In the genomic region with DNA sequence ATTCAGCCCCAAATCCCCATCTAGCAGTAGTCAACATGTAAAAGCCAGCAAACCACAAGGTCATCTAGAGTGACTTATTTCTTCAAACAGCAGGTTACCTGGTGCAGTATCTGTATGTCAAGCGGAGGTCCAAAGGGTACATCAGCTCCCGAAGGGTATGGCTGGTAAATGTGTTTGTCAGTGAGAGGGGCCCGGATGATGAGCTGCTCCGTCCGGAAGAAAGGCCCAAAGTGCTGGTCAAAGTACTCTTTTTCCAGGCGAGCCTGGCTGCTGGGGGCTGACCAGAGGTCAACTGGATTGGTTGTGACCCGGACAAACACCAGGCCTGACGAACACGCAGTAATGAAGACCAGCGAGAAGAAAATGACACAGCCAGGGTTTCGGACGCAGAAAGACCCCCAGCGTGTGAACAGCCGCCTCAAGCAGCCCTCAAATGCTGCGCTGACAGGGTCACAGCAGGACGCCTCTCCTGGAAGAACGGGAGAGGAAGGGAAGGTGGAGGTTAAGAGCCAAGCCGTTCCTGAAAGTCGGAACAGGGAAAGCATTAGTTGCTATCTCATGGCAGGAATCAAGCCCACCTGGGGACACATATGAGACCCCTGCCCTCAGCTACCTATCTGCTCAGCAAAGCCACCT, we compare ENCODE assay signal across 1 cellular context.
TF ChIP-seq lines count a peak whose summit lies in the region.

No MANE protein-coding gene starts in this region.

TF ChIP-seq in HepG2, 621 proteins besides CTCF, POLR2A, EP300 and RAD21 (continued from another document and continues in another):
- TF ChIP-seq, protein P1, sequence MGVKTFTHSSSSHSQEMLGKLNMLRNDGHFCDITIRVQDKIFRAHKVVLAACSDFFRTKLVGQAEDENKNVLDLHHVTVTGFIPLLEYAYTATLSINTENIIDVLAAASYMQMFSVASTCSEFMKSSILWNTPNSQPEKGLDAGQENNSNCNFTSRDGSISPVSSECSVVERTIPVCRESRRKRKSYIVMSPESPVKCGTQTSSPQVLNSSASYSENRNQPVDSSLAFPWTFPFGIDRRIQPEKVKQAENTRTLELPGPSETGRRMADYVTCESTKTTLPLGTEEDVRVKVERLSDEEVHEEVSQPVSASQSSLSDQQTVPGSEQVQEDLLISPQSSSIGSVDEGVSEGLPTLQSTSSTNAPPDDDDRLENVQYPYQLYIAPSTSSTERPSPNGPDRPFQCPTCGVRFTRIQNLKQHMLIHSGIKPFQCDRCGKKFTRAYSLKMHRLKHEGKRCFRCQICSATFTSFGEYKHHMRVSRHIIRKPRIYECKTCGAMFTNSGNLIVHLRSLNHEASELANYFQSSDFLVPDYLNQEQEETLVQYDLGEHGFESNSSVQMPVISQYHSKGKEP (CRISPR knock-in tag; IDR thresholded peaks at IDR 0.05) = no peak
- TF ChIP-seq, protein P2, sequence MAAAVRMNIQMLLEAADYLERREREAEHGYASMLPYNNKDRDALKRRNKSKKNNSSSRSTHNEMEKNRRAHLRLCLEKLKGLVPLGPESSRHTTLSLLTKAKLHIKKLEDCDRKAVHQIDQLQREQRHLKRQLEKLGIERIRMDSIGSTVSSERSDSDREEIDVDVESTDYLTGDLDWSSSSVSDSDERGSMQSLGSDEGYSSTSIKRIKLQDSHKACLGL (CRISPR knock-in tag; IDR thresholded peaks at IDR 0.05) = no peak
- TF ChIP-seq ZNF337 (CRISPR knock-in tag; IDR thresholded peaks at IDR 0.05; ENCODE audit: borderline replicate concordance, low read depth) = no peak; the same call in 1 of the 2 replicates
- peak; percentile 41; the same call in 1 of the 2 replicates for TF ChIP-seq TMF1 (CRISPR knock-in tag; IDR thresholded peaks at IDR 0.05; ENCODE audit: low read depth)
- no peak; the same call in 1 of the 2 replicates for TF ChIP-seq SIN3A (IDR thresholded peaks at IDR 0.05; ENCODE audit: borderline replicate concordance, low read depth, low read length)
- TF ChIP-seq NR3C1 (CRISPR knock-in tag; IDR thresholded peaks at IDR 0.05) = no peak
- no peak for TF ChIP-seq NBN (conservative IDR thresholded peaks at IDR 0.05)
- TF ChIP-seq, protein P3, sequence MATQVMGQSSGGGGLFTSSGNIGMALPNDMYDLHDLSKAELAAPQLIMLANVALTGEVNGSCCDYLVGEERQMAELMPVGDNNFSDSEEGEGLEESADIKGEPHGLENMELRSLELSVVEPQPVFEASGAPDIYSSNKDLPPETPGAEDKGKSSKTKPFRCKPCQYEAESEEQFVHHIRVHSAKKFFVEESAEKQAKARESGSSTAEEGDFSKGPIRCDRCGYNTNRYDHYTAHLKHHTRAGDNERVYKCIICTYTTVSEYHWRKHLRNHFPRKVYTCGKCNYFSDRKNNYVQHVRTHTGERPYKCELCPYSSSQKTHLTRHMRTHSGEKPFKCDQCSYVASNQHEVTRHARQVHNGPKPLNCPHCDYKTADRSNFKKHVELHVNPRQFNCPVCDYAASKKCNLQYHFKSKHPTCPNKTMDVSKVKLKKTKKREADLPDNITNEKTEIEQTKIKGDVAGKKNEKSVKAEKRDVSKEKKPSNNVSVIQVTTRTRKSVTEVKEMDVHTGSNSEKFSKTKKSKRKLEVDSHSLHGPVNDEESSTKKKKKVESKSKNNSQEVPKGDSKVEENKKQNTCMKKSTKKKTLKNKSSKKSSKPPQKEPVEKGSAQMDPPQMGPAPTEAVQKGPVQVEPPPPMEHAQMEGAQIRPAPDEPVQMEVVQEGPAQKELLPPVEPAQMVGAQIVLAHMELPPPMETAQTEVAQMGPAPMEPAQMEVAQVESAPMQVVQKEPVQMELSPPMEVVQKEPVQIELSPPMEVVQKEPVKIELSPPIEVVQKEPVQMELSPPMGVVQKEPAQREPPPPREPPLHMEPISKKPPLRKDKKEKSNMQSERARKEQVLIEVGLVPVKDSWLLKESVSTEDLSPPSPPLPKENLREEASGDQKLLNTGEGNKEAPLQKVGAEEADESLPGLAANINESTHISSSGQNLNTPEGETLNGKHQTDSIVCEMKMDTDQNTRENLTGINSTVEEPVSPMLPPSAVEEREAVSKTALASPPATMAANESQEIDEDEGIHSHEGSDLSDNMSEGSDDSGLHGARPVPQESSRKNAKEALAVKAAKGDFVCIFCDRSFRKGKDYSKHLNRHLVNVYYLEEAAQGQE (IDR thresholded peaks at IDR 0.05; ENCODE audit: borderline replicate concordance in 1 of 2, low read depth in 1 of 2, low read length in 2 of 2) = no peak
- peak; percentile 68; the same call in 1 of the 2 replicates for TF ChIP-seq REPIN1 (CRISPR knock-in tag; IDR thresholded peaks at IDR 0.05; ENCODE audit: borderline replicate concordance, low read depth)
- no peak for TF ChIP-seq ZFP36 (IDR thresholded peaks at IDR 0.05; ENCODE audit: borderline replicate concordance, low read depth, low read length, partially characterized antibody)
- peak; percentile 77 for TF ChIP-seq U2AF1 (optimal IDR thresholded peaks at IDR 0.05; ENCODE audit: low read depth, low read length)
- TF ChIP-seq ESRRA (CRISPR knock-in tag; IDR thresholded peaks at IDR 0.05; ENCODE audit: low read depth) = peak; percentile 99
- peak; percentile 92 for TF ChIP-seq KDM6A (CRISPR knock-in tag; IDR thresholded peaks at IDR 0.05; ENCODE audit: low read depth)
- peak; percentile 68 for TF ChIP-seq ELF1 (CRISPR knock-in tag; IDR thresholded peaks at IDR 0.05)
- TF ChIP-seq ZNF570 (CRISPR knock-in tag; IDR thresholded peaks at IDR 0.05; ENCODE audit: borderline replicate concordance) = no peak
- TF ChIP-seq ZNF879 (CRISPR knock-in tag; IDR thresholded peaks at IDR 0.05) = no peak
- TF ChIP-seq EED (CRISPR knock-in tag; IDR thresholded peaks at IDR 0.05) = no peak
- TF ChIP-seq GZF1 (CRISPR knock-in tag; IDR thresholded peaks at IDR 0.05) = no peak
- no peak for TF ChIP-seq EEA1 (CRISPR knock-in tag; IDR thresholded peaks at IDR 0.05; ENCODE audit: borderline replicate concordance)
- TF ChIP-seq, protein P4, sequence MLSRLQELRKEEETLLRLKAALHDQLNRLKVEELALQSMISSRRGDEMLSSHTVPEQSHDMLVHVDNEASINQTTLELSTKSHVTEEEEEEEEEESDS (CRISPR knock-in tag; IDR thresholded peaks at IDR 0.05; ENCODE audit: borderline replicate concordance) = no peak
- TF ChIP-seq ZSCAN9 (CRISPR knock-in tag; IDR thresholded peaks at IDR 0.05; ENCODE audit: borderline replicate concordance) = peak; percentile 86; the same call in 1 of the 2 replicates
- TF ChIP-seq ZNF484 (CRISPR knock-in tag; IDR thresholded peaks at IDR 0.05; ENCODE audit: borderline replicate concordance, low read depth) = no peak
- TF ChIP-seq TOE1 (CRISPR knock-in tag; IDR thresholded peaks at IDR 0.05) = no peak
- no peak for TF ChIP-seq SMAD1 (CRISPR knock-in tag; IDR thresholded peaks at IDR 0.05; ENCODE audit: borderline replicate concordance, low read depth)
- TF ChIP-seq ZNF138 (CRISPR knock-in tag; IDR thresholded peaks at IDR 0.05; ENCODE audit: low read depth) = no peak
- no peak for TF ChIP-seq ZNF780A (CRISPR knock-in tag; IDR thresholded peaks at IDR 0.05)
- TF ChIP-seq, protein P5, sequence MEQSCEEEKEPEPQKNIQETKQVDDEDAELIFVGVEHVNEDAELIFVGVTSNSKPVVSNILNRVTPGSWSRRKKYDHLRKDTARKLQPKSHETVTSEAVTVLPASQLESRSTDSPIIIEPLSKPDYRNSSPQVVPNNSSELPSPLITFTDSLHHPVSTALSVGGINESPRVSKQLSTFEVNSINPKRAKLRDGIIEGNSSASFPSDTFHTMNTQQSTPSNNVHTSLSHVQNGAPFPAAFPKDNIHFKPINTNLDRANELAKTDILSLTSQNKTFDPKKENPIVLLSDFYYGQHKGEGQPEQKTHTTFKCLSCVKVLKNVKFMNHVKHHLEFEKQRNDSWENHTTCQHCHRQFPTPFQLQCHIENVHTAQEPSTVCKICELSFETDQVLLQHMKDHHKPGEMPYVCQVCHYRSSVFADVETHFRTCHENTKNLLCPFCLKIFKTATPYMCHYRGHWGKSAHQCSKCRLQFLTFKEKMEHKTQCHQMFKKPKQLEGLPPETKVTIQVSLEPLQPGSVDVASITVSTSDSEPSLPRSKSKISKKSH (CRISPR knock-in tag; IDR thresholded peaks at IDR 0.05; ENCODE audit: borderline replicate concordance) = no peak
- 0 out of 2 replicates have a peak, but pooled peaks have one; percentile 52 for TF ChIP-seq DR1 (CRISPR knock-in tag; IDR thresholded peaks at IDR 0.05)
- peak; percentile 87 for TF ChIP-seq FOXA3 (CRISPR knock-in tag; IDR thresholded peaks at IDR 0.05)
- peak; percentile 81; the same call in 1 of the 2 replicates for TF ChIP-seq MIXL1 (CRISPR knock-in tag; IDR thresholded peaks at IDR 0.05)
- no peak for TF ChIP-seq ZNF790 (CRISPR knock-in tag; IDR thresholded peaks at IDR 0.05; ENCODE audit: borderline replicate concordance)
- TF ChIP-seq, protein P6, sequence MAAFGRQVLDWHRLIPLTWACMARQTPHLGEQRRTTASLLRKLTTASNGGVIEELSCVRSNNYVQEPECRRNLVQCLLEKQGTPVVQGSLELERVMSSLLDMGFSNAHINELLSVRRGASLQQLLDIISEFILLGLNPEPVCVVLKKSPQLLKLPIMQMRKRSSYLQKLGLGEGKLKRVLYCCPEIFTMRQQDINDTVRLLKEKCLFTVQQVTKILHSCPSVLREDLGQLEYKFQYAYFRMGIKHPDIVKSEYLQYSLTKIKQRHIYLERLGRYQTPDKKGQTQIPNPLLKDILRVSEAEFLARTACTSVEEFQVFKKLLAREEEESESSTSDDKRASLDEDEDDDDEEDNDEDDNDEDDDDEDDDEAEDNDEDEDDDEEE (CRISPR knock-in tag; IDR thresholded peaks at IDR 0.05) = no peak
- peak; percentile 99 for TF ChIP-seq ETV5 (CRISPR knock-in tag; IDR thresholded peaks at IDR 0.05; ENCODE audit: borderline replicate concordance)
- TF ChIP-seq CENPT (CRISPR knock-in tag; IDR thresholded peaks at IDR 0.05; ENCODE audit: low read depth) = no peak
- TF ChIP-seq PHF8 (CRISPR knock-in tag; IDR thresholded peaks at IDR 0.05) = peak; percentile 26; the same call in 1 of the 2 replicates
- TF ChIP-seq ZNF335 (CRISPR knock-in tag; IDR thresholded peaks at IDR 0.05) = 0 out of 2 replicates have a peak, but pooled peaks have one; percentile 12
- no peak; the same call in 1 of the 2 replicates for TF ChIP-seq ARHGAP35 (CRISPR knock-in tag; IDR thresholded peaks at IDR 0.05; ENCODE audit: borderline replicate concordance)
- TF ChIP-seq MZF1 (CRISPR knock-in tag; IDR thresholded peaks at IDR 0.05; ENCODE audit: borderline replicate concordance) = no peak
- TF ChIP-seq, protein P7, sequence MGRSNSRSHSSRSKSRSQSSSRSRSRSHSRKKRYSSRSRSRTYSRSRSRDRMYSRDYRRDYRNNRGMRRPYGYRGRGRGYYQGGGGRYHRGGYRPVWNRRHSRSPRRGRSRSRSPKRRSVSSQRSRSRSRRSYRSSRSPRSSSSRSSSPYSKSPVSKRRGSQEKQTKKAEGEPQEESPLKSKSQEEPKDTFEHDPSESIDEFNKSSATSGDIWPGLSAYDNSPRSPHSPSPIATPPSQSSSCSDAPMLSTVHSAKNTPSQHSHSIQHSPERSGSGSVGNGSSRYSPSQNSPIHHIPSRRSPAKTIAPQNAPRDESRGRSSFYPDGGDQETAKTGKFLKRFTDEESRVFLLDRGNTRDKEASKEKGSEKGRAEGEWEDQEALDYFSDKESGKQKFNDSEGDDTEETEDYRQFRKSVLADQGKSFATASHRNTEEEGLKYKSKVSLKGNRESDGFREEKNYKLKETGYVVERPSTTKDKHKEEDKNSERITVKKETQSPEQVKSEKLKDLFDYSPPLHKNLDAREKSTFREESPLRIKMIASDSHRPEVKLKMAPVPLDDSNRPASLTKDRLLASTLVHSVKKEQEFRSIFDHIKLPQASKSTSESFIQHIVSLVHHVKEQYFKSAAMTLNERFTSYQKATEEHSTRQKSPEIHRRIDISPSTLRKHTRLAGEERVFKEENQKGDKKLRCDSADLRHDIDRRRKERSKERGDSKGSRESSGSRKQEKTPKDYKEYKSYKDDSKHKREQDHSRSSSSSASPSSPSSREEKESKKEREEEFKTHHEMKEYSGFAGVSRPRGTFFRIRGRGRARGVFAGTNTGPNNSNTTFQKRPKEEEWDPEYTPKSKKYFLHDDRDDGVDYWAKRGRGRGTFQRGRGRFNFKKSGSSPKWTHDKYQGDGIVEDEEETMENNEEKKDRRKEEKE (IDR thresholded peaks at IDR 0.05) = no peak
- peak; percentile 95 for TF ChIP-seq NCOR1 (IDR thresholded peaks at IDR 0.05; ENCODE audit: borderline replicate concordance, low read length)
- peak; percentile 94 for TF ChIP-seq ZNF264 (CRISPR knock-in tag; IDR thresholded peaks at IDR 0.05)
- TF ChIP-seq ZBTB38 (CRISPR knock-in tag; IDR thresholded peaks at IDR 0.05) = peak; percentile 92
- peak; percentile 61; the same call in 1 of the 2 replicates for TF ChIP-seq ZNF782 (CRISPR knock-in tag; IDR thresholded peaks at IDR 0.05; ENCODE audit: borderline replicate concordance)
- TF ChIP-seq, protein P8, sequence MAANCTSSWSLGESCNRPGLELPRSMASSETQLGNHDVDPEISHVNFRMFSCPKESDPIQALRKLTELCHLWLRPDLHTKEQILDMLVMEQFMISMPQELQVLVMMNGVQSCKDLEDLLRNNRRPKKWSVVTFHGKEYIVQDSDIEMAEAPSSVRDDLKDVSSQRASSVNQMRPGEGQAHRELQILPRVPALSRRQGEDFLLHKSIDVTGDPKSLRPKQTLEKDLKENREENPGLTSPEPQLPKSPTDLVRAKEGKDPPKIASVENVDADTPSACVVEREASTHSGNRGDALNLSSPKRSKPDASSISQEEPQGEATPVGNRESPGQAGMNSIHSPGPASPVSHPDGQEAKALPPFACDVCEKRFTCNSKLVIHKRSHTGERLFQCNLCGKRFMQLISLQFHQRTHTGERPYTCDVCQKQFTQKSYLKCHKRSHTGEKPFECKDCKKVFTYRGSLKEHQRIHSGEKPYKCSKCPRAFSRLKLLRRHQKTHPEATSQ (CRISPR knock-in tag; IDR thresholded peaks at IDR 0.05; ENCODE audit: borderline replicate concordance) = peak; percentile 53; the same call in 1 of the 2 replicates
- peak; percentile 7; the same call in 1 of the 2 replicates for TF ChIP-seq FOXK2 (IDR thresholded peaks at IDR 0.05)
- TF ChIP-seq FIP1L1 (IDR thresholded peaks at IDR 0.05; ENCODE audit: borderline replicate concordance, insufficient read depth, low read depth, low read length) = 0 out of 2 replicates have a peak, but pooled peaks have one; percentile 29
- TF ChIP-seq, protein P9, sequence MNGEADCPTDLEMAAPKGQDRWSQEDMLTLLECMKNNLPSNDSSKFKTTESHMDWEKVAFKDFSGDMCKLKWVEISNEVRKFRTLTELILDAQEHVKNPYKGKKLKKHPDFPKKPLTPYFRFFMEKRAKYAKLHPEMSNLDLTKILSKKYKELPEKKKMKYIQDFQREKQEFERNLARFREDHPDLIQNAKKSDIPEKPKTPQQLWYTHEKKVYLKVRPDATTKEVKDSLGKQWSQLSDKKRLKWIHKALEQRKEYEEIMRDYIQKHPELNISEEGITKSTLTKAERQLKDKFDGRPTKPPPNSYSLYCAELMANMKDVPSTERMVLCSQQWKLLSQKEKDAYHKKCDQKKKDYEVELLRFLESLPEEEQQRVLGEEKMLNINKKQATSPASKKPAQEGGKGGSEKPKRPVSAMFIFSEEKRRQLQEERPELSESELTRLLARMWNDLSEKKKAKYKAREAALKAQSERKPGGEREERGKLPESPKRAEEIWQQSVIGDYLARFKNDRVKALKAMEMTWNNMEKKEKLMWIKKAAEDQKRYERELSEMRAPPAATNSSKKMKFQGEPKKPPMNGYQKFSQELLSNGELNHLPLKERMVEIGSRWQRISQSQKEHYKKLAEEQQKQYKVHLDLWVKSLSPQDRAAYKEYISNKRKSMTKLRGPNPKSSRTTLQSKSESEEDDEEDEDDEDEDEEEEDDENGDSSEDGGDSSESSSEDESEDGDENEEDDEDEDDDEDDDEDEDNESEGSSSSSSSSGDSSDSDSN (CRISPR knock-in tag; IDR thresholded peaks at IDR 0.05) = peak; percentile 82
- TF ChIP-seq ZSCAN29 (CRISPR knock-in tag; conservative IDR thresholded peaks at IDR 0.05) = peak; percentile 93
- TF ChIP-seq ZNF382 (CRISPR knock-in tag; IDR thresholded peaks at IDR 0.05; ENCODE audit: borderline replicate concordance) = no peak
